Comparison of ENCODE assay signal across 7 cellular contexts in genomic region chr20:57381596-57382503, GRCh38. TPM values are rescaled to one million over a fixed set of nuclear protein-coding genes. Genes with fewer than 3 reads are reported as not detected.
DNase-seq lines count a peak whose midpoint lies in the region; ATAC-seq and TF ChIP-seq lines count a peak whose summit lies in the region.

No MANE protein-coding gene starts in this region.

- DNase-seq in GM12864 (ENCODE audit: low read depth), result no peak
- peak; percentile 84 to 86 for DNase-seq in Kasumi-1 (lab: John Stamatoyannopoulos, UW)
- DNase-seq in SK-N-MC (ENCODE audit: low read depth, low spot score), result peak; percentile 37
- DNase-seq in activated naive CD4-positive, alpha-beta T cell (lab: John Stamatoyannopoulos, UW), result peak; percentile 53 to 82 (median 76)
- peak; percentile 42 for DNase-seq in glomerular endothelial cell (ENCODE audit: extremely low read depth, low read depth, low spot score)
- peak; percentile 89 for DNase-seq in upper lobe of right lung

- intact Hi-C loops in upper lobe of right lung (cut with DNase I), result loop anchor here (2.0 kb wide), 1 partner anchor 113 kb away; no protein-coding TSS in a partner anchor

- H3K36me3 ChIP-seq in SK-N-MC (ENCODE audit: insufficient read depth, low read length) (peaks cover 23% of the 10 kb centered on the region; the same call in 1 of the 2 replicates), parathyroid adenoma (ENCODE audit: control insufficient read depth, insufficient read depth, low read length) (no peaks in the 10 kb centered on the region), upper lobe of right lung (peaks cover 29% of the 10 kb centered on the region)

- no peaks in the 10 kb centered on the region for H3K79me2 ChIP-seq in parathyroid adenoma

- no peak overlapping the region for H2AFZ ChIP-seq in parathyroid adenoma

- no peaks in the 10 kb centered on the region for H3K9me3 ChIP-seq in SK-N-MC (ENCODE audit: low read depth, low read length)
- no peaks in the 10 kb centered on the region for H3K9me3 ChIP-seq in parathyroid adenoma (ENCODE audit: control insufficient read depth, low read length)
- H3K9me3 ChIP-seq in upper lobe of right lung, result no peaks in the 10 kb centered on the region

- no peaks in the 10 kb centered on the region for H3K27me3 ChIP-seq in parathyroid adenoma (ENCODE audit: control insufficient read depth, insufficient read depth, low read length)
- no peaks in the 10 kb centered on the region for H3K27me3 ChIP-seq in upper lobe of right lung

- H3K4me1 ChIP-seq in parathyroid adenoma (no peaks in the 10 kb centered on the region), upper lobe of right lung (peaks cover 3% of the 10 kb centered on the region)

- H3K4me3 ChIP-seq in GM12864 (ENCODE audit: low read depth, low read length) (no peak overlapping the region), SK-N-MC (no peak overlapping the region), parathyroid adenoma (ENCODE audit: low read depth, low read length) (no peak overlapping the region), upper lobe of right lung (no peak overlapping the region)

- H3K9ac ChIP-seq in SK-N-MC (ENCODE audit: insufficient read length), result peak overlapping the region; percentile 45
- no peak overlapping the region for H3K9ac ChIP-seq in parathyroid adenoma

- TF ChIP-seq CTCF in GM12864 (IDR thresholded peaks at IDR 0.05; ENCODE audit: low read depth, low read length, missing control alignments) (peak; percentile 94), parathyroid adenoma (IDR thresholded peaks at IDR 0.05) (peak; percentile 93), upper lobe of right lung (IDR thresholded peaks at IDR 0.05) (peak; percentile 94)

- H3K27ac ChIP-seq in SK-N-MC (no peak overlapping the region), parathyroid adenoma (no peak overlapping the region), upper lobe of right lung (no peak overlapping the region)

- ATAC-seq in upper lobe of right lung, result peak; percentile 90

- no peak overlapping the region for H3K4me2 ChIP-seq in parathyroid adenoma (ENCODE audit: low read length)

RNA-seq across cellular contexts. Expression of gene RBM38, which starts 9.3 kb away (rescaled TPM):
- total RNA-seq in glomerular endothelial cell (39.4 and 45.1 TPM in 2 replicates), upper lobe of right lung (13.4 TPM)

RNA-seq across cellular contexts. Expression of gene RAE1, which starts 30.8 kb away (rescaled TPM):
- 31.0 and 33.0 TPM in 2 replicates for total RNA-seq in glomerular endothelial cell
- total RNA-seq in upper lobe of right lung, result 14.9 TPM

RNA-seq across cellular contexts. Expression of gene SPO11, which starts 52.2 kb away (rescaled TPM):
- total RNA-seq in glomerular endothelial cell (not detected in 2 replicates), upper lobe of right lung (not detected)
